1 cellular context compared by ENCODE assay signal in genomic region chr20:38145094-38146075, GRCh38.
TF ChIP-seq lines count a peak whose summit lies in the region.

No MANE protein-coding gene starts in this region.

TF ChIP-seq in SK-N-SH, 30 proteins besides CTCF, POLR2A, EP300 and RAD21 (continued from another document):
- TF ChIP-seq RXRA (IDR thresholded peaks at IDR 0.05; ENCODE audit: borderline replicate concordance, low read depth) (no peak), ELF1 (IDR thresholded peaks at IDR 0.05) (no peak), FOSL2 (IDR thresholded peaks at IDR 0.05; ENCODE audit: borderline replicate concordance, low read depth) (no peak), YY1 (IDR thresholded peaks at IDR 0.05; ENCODE audit: low read depth) (no peak), GATA2 (CRISPR knock-in tag; IDR thresholded peaks at IDR 0.05) (no peak), GABPA (IDR thresholded peaks at IDR 0.05; ENCODE audit: low read depth) (no peak), CHD2 (IDR thresholded peaks at IDR 0.05; ENCODE audit: low read length, partially characterized antibody) (no peak), SMC3 (IDR thresholded peaks at IDR 0.05; ENCODE audit: low read depth, low read length) (no peak), FOXJ3 (CRISPR knock-in tag; IDR thresholded peaks at IDR 0.05) (no peak), ZBTB33 (IDR thresholded peaks at IDR 0.05; ENCODE audit: borderline replicate concordance, low read depth) (no peak), JUND (IDR thresholded peaks at IDR 0.05) (no peak), SIN3A (IDR thresholded peaks at IDR 0.05; ENCODE audit: borderline replicate concordance, low read depth, low read length) (no peak), NRF1 (IDR thresholded peaks at IDR 0.05; ENCODE audit: low read depth, low read length) (no peak), TCF12 (IDR thresholded peaks at IDR 0.05) (no peak), TEAD4 (IDR thresholded peaks at IDR 0.05; ENCODE audit: borderline replicate concordance, insufficient read depth) (no peak)
- TF ChIP-seq, protein P1, sequence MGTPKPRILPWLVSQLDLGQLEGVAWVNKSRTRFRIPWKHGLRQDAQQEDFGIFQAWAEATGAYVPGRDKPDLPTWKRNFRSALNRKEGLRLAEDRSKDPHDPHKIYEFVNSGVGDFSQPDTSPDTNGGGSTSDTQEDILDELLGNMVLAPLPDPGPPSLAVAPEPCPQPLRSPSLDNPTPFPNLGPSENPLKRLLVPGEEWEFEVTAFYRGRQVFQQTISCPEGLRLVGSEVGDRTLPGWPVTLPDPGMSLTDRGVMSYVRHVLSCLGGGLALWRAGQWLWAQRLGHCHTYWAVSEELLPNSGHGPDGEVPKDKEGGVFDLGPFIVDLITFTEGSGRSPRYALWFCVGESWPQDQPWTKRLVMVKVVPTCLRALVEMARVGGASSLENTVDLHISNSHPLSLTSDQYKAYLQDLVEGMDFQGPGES (IDR thresholded peaks at IDR 0.05; ENCODE audit: low read depth, low read length), result no peak
- TF ChIP-seq, protein P2, sequence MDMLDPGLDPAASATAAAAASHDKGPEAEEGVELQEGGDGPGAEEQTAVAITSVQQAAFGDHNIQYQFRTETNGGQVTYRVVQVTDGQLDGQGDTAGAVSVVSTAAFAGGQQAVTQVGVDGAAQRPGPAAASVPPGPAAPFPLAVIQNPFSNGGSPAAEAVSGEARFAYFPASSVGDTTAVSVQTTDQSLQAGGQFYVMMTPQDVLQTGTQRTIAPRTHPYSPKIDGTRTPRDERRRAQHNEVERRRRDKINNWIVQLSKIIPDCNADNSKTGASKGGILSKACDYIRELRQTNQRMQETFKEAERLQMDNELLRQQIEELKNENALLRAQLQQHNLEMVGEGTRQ (IDR thresholded peaks at IDR 0.05; ENCODE audit: borderline replicate concordance, low read depth, low read length), result no peak
